ENCODE assay signal across 32 cellular contexts in genomic region chr10:56646712-56647111, GRCh38.
"Had no signal": no experiment of that assay in that cellular context is flagged by ENCODE, and none has a peak within 500 bp of the region (broad histone marks: within the 10 kb centered on the region; RNA-seq: fewer than 3 reads in every experiment).

No MANE protein-coding gene starts in this region.

- H3K4me1 ChIP-seq: body of pancreas, breast epithelium had no signal

- H3K4me1 Mint-ChIP-seq: activated CD4-positive, alpha-beta memory T cell treated with anti-CD3 and anti-CD28 coated beads, Interleukin-2, amount 10 ng/mL, durations not matched to agents 7 days and 5 days; activated CD4-positive, alpha-beta T cell treated with anti-CD3 and anti-CD28 coated beads for 36 hours; activated CD4-positive, alpha-beta T cell treated with anti-CD3 and anti-CD28 coated beads, Interleukin-2, amount 10 ng/mL, durations not matched to agents 7 days and 5 days; activated CD8-positive, alpha-beta memory T cell treated with anti-CD3 and anti-CD28 coated beads, Interleukin-2, amount 10 ng/mL, durations not matched to agents 7 days and 5 days; activated naive CD4-positive, alpha-beta T cell treated with anti-CD3 and anti-CD28 coated beads, Interleukin-2, amount 10 ng/mL, durations not matched to agents 7 days and 5 days; activated naive CD4-positive, alpha-beta T cell treated with anti-CD3 and anti-CD28 coated beads, Interleukin-2, amount 50 U/mL, for 24 hours; activated naive CD8-positive, alpha-beta T cell treated with anti-CD3 and anti-CD28 coated beads, Interleukin-2, amount 10 ng/mL, durations not matched to agents 7 days and 5 days; activated naive CD8-positive, alpha-beta T cell treated with anti-CD3 and anti-CD28 coated beads, Interleukin-2, amount 50 U/mL, for 24 hours; T-cell; T-helper 17 cell had no signal

- H3K27ac Mint-ChIP-seq: activated CD4-positive, alpha-beta memory T cell treated with anti-CD3 and anti-CD28 coated beads, Interleukin-2, amount 10 ng/mL, durations not matched to agents 7 days and 5 days; activated CD4-positive, alpha-beta T cell treated with anti-CD3 and anti-CD28 coated beads for 36 hours; activated CD4-positive, alpha-beta T cell treated with anti-CD3 and anti-CD28 coated beads, Interleukin-2, amount 10 ng/mL, durations not matched to agents 7 days and 5 days; activated CD8-positive, alpha-beta memory T cell treated with anti-CD3 and anti-CD28 coated beads, Interleukin-2, amount 10 ng/mL, durations not matched to agents 7 days and 5 days; activated CD8-positive, alpha-beta T cell treated with anti-CD3 and anti-CD28 coated beads, Interleukin-2, amount 10 ng/mL, durations not matched to agents 7 days and 5 days; activated naive CD4-positive, alpha-beta T cell treated with anti-CD3 and anti-CD28 coated beads, Interleukin-2, amount 10 ng/mL, durations not matched to agents 7 days and 5 days; activated naive CD4-positive, alpha-beta T cell treated with anti-CD3 and anti-CD28 coated beads, Interleukin-2, amount 50 U/mL, for 24 hours; activated naive CD8-positive, alpha-beta T cell; activated naive CD8-positive, alpha-beta T cell treated with anti-CD3 and anti-CD28 coated beads, Interleukin-2, amount 10 ng/mL, durations not matched to agents 7 days and 5 days; activated naive CD8-positive, alpha-beta T cell treated with anti-CD3 and anti-CD28 coated beads, Interleukin-2, amount 50 U/mL, for 24 hours; activated T-cell treated with anti-CD3 and anti-CD28 coated beads, Interleukin-2, amount 50 U/mL, for 24 hours; activated T-helper 2 cell treated with anti-CD3 and anti-CD28 coated beads, Interferon-gamma antibody, Interleukin-2, Interleukin-4, amounts not matched to agents 10 μg/mL and 5 μg/mL and 100 μg/mL, durations not matched to agents 14 hours and 24 hours and 36 hours; T-cell; T-helper 17 cell had no signal

- DNase-seq: activated CD4-positive, alpha-beta memory T cell treated with anti-CD3 and anti-CD28 coated beads, Interleukin-2, amount 10 ng/mL, durations not matched to agents 7 days and 5 days; activated CD4-positive, alpha-beta T cell treated with anti-CD3 and anti-CD28 coated beads for 1 hour; activated CD4-positive, alpha-beta T cell treated with anti-CD3 and anti-CD28 coated beads for 36 hours; activated CD4-positive, alpha-beta T cell treated with anti-CD3 and anti-CD28 coated beads for 48 hours; activated CD4-positive, alpha-beta T cell treated with anti-CD3 and anti-CD28 coated beads, Interleukin-2, amount 10 ng/mL, durations not matched to agents 7 days and 5 days; activated CD4-positive, alpha-beta T cell treated with anti-CD3 and anti-CD28 coated beads, Interleukin-2, amount 50 U/mL, for 48 hours; activated CD4-positive, CD25-positive, alpha-beta regulatory T cell; activated CD8-positive, alpha-beta memory T cell treated with anti-CD3 and anti-CD28 coated beads for 24 hours; activated CD8-positive, alpha-beta memory T cell treated with anti-CD3 and anti-CD28 coated beads, Interleukin-2, amount 10 ng/mL, durations not matched to agents 7 days and 5 days; activated CD8-positive, alpha-beta memory T cell treated with anti-CD3 and anti-CD28 coated beads, Interleukin-2, amount 50 U/mL, for 48 hours; activated CD8-positive, alpha-beta T cell treated with anti-CD3 and anti-CD28 coated beads, Interleukin-2, amount 10 ng/mL, durations not matched to agents 7 days and 5 days; activated effector memory CD4-positive, alpha-beta T cell treated with Interleukin-2 at 50 U/mL for 16 hours; activated gamma-delta T cell; activated naive CD4-positive, alpha-beta T cell treated with anti-CD3 and anti-CD28 coated beads, Interleukin-2, amount 10 ng/mL, durations not matched to agents 7 days and 5 days; activated naive CD4-positive, alpha-beta T cell treated with Interleukin-2 at 50 U/mL for 16 hours; activated naive CD8-positive, alpha-beta T cell treated with anti-CD3 and anti-CD28 coated beads, Interleukin-2, amount 10 ng/mL, durations not matched to agents 7 days and 5 days; activated naive CD8-positive, alpha-beta T cell treated with anti-CD3 and anti-CD28 coated beads, Interleukin-2, amount 50 U/mL, for 24 hours; activated T-cell treated with anti-CD3 and anti-CD28 coated beads, Interleukin-2, amount 50 U/mL, for 24 hours; activated T-cell treated with anti-CD3 and anti-CD28 coated beads, Interleukin-2, amount 50 U/mL, for 48 hours; aorta; body of pancreas; brain microvascular endothelial cell; central memory CD4-positive, alpha-beta T cell; T-cell; T-helper 17 cell; T1000 had no signal

- H3K27me3 ChIP-seq: body of pancreas, brain microvascular endothelial cell, breast epithelium had no signal

- H3K9me3 Mint-ChIP-seq: activated naive CD4-positive, alpha-beta T cell treated with anti-CD3 and anti-CD28 coated beads, Interleukin-2, amount 50 U/mL, for 24 hours had no signal

- H3K4me3 ChIP-seq: body of pancreas, breast epithelium had no signal

- ATAC-seq: activated CD4-positive, alpha-beta T cell treated with anti-CD3 and anti-CD28 coated beads for 36 hours; activated CD4-positive, CD25-positive, alpha-beta regulatory T cell treated with anti-CD3 and anti-CD28 coated beads, Interleukin-2, amount 50 U/mL, for 24 hours; activated CD8-positive, alpha-beta memory T cell treated with anti-CD3 and anti-CD28 coated beads, Interleukin-2, amount 10 ng/mL, durations not matched to agents 7 days and 5 days; activated CD8-positive, alpha-beta T cell treated with anti-CD3 and anti-CD28 coated beads, Interleukin-2, amount 10 ng/mL, durations not matched to agents 7 days and 5 days; activated naive CD8-positive, alpha-beta T cell treated with anti-CD3 and anti-CD28 coated beads, Interleukin-2, amount 50 U/mL, for 24 hours; body of pancreas; T-cell; T-helper 17 cell had no signal

- H3K9me3 ChIP-seq: body of pancreas, breast epithelium had no signal

- H3K36me3 Mint-ChIP-seq: activated CD8-positive, alpha-beta memory T cell treated with anti-CD3 and anti-CD28 coated beads, Interleukin-2, amount 10 ng/mL, durations not matched to agents 7 days and 5 days; activated naive CD4-positive, alpha-beta T cell treated with anti-CD3 and anti-CD28 coated beads, Interleukin-2, amount 10 ng/mL, durations not matched to agents 7 days and 5 days; activated naive CD4-positive, alpha-beta T cell treated with anti-CD3 and anti-CD28 coated beads, Interleukin-2, amount 50 U/mL, for 24 hours; activated naive CD8-positive, alpha-beta T cell; activated naive CD8-positive, alpha-beta T cell treated with anti-CD3 and anti-CD28 coated beads, Interleukin-2, amount 10 ng/mL, durations not matched to agents 7 days and 5 days; T-cell had no signal

- H3K4me3 Mint-ChIP-seq: activated CD4-positive, alpha-beta memory T cell treated with anti-CD3 and anti-CD28 coated beads, Interleukin-2, amount 10 ng/mL, durations not matched to agents 7 days and 5 days; activated CD4-positive, alpha-beta T cell treated with anti-CD3 and anti-CD28 coated beads for 36 hours; activated CD4-positive, alpha-beta T cell treated with anti-CD3 and anti-CD28 coated beads, Interleukin-2, amount 10 ng/mL, durations not matched to agents 7 days and 5 days; activated CD8-positive, alpha-beta memory T cell treated with anti-CD3 and anti-CD28 coated beads, Interleukin-2, amount 10 ng/mL, durations not matched to agents 7 days and 5 days; activated CD8-positive, alpha-beta T cell treated with anti-CD3 and anti-CD28 coated beads, Interleukin-2, amount 10 ng/mL, durations not matched to agents 7 days and 5 days; activated naive CD4-positive, alpha-beta T cell treated with anti-CD3 and anti-CD28 coated beads, Interleukin-2, amount 10 ng/mL, durations not matched to agents 7 days and 5 days; activated naive CD4-positive, alpha-beta T cell treated with anti-CD3 and anti-CD28 coated beads, Interleukin-2, amount 50 U/mL, for 24 hours; activated naive CD8-positive, alpha-beta T cell; activated naive CD8-positive, alpha-beta T cell treated with anti-CD3 and anti-CD28 coated beads, Interleukin-2, amount 10 ng/mL, durations not matched to agents 7 days and 5 days; activated naive CD8-positive, alpha-beta T cell treated with anti-CD3 and anti-CD28 coated beads, Interleukin-2, amount 50 U/mL, for 24 hours; activated T-cell treated with anti-CD3 and anti-CD28 coated beads, Interleukin-2, amount 50 U/mL, for 24 hours; T-cell; T-helper 17 cell had no signal

- H3K27ac ChIP-seq: body of pancreas, brain microvascular endothelial cell, breast epithelium, VCaP had no signal

- H3K27me3 Mint-ChIP-seq: activated CD4-positive, alpha-beta memory T cell treated with anti-CD3 and anti-CD28 coated beads, Interleukin-2, amount 10 ng/mL, durations not matched to agents 7 days and 5 days; activated CD4-positive, alpha-beta T cell treated with anti-CD3 and anti-CD28 coated beads for 36 hours; activated CD4-positive, alpha-beta T cell treated with anti-CD3 and anti-CD28 coated beads, Interleukin-2, amount 10 ng/mL, durations not matched to agents 7 days and 5 days; activated CD8-positive, alpha-beta memory T cell treated with anti-CD3 and anti-CD28 coated beads, Interleukin-2, amount 10 ng/mL, durations not matched to agents 7 days and 5 days; activated naive CD4-positive, alpha-beta T cell treated with anti-CD3 and anti-CD28 coated beads, Interleukin-2, amount 10 ng/mL, durations not matched to agents 7 days and 5 days; activated naive CD4-positive, alpha-beta T cell treated with anti-CD3 and anti-CD28 coated beads, Interleukin-2, amount 50 U/mL, for 24 hours; activated naive CD8-positive, alpha-beta T cell; activated naive CD8-positive, alpha-beta T cell treated with anti-CD3 and anti-CD28 coated beads, Interleukin-2, amount 10 ng/mL, durations not matched to agents 7 days and 5 days; activated naive CD8-positive, alpha-beta T cell treated with anti-CD3 and anti-CD28 coated beads, Interleukin-2, amount 50 U/mL, for 24 hours; activated T-cell treated with anti-CD3 and anti-CD28 coated beads, Interleukin-2, amount 50 U/mL, for 24 hours; T-cell; T-helper 17 cell had no signal

- H3K36me3 ChIP-seq: brain microvascular endothelial cell, breast epithelium had no signal
